16 cellular contexts compared by ENCODE assay signal in genomic region chr7:142891490-142892082, GRCh38. TPM values are rescaled to one million over a fixed set of nuclear protein-coding genes. Genes with fewer than 3 reads are reported as not detected.
DNase-seq lines count a peak whose midpoint lies in the region; TF ChIP-seq lines count a peak whose summit lies in the region.
"Had no signal": no experiment of that assay in that cellular context is flagged by ENCODE, and none has a peak within 500 bp of the region (broad histone marks: within the 10 kb centered on the region; RNA-seq: fewer than 3 reads in every experiment).

No MANE protein-coding gene starts in this region.

- peak; percentile 22 for DNase-seq in activated effector memory CD4-positive, alpha-beta T cell treated with anti-CD3 and anti-CD28 coated beads, Interleukin-2, amount 50 U/mL, for 16 hours
- DNase-seq in activated effector memory CD4-positive, alpha-beta T cell treated with Interleukin-2 at 50 U/mL for 16 hours = no peak
- DNase-seq in endothelial cell (ENCODE audit: low spot score) (no peak), retina (peak; percentile 34), NCI-H2029 treated with DMSO at 0.1 percent for 48 hours (lab: John Stamatoyannopoulos, UW) (no peak), NOMO-1 treated with DMSO at 0.1 percent for 48 hours (lab: John Stamatoyannopoulos, UW; ENCODE audit: unreplicated experiment) (no peak), esophagus muscularis mucosa (ENCODE audit: extremely low spot score) (no peak)
- DNase-seq: C1 segment of cervical spinal cord; CD4-positive, alpha-beta memory T cell; DMS79; GOT3 had no signal

- H3K27me3 Mint-ChIP-seq in endothelial cell (ENCODE audit: unreplicated experiment) = peaks cover 20% of the 10 kb centered on the region

- H3K4me3 ChIP-seq in esophagus muscularis mucosa = no peak overlapping the region
- H3K4me3 ChIP-seq: GM12878, HAP-1 had no signal

- intact Hi-C loops in esophagus muscularis mucosa (cut with DNase I) = no loop called here

- H3K9me3 ChIP-seq in esophagus muscularis mucosa = no peaks in the 10 kb centered on the region
- H3K9me3 ChIP-seq: HAP-1 had no signal

- TF ChIP-seq POLR2A in esophagus muscularis mucosa (IDR thresholded peaks at IDR 0.05; ENCODE audit: low read depth) = no peak

- TF ChIP-seq EP300 in esophagus muscularis mucosa (IDR thresholded peaks at IDR 0.05) = no peak

- no peak for TF ChIP-seq CTCF in endothelial cell (IDR thresholded peaks at IDR 0.05; ENCODE audit: unreplicated experiment)
- no peak for TF ChIP-seq CTCF in esophagus muscularis mucosa (IDR thresholded peaks at IDR 0.05)

- peak overlapping the region; percentile 30 for H3K27ac Mint-ChIP-seq in endothelial cell (ENCODE audit: unreplicated experiment)
- H3K27ac Mint-ChIP-seq: B cell; CD4-positive, alpha-beta memory T cell had no signal

- H3K4me1 ChIP-seq in esophagus muscularis mucosa = no peaks in the 10 kb centered on the region
- H3K4me1 ChIP-seq: HAP-1 had no signal

- H3K9me3 Mint-ChIP-seq in endothelial cell (ENCODE audit: unreplicated experiment) = no peaks in the 10 kb centered on the region

- WGBS in esophagus muscularis mucosa = 79% methylated on average over 9 of the region's 10 CpGs

- no peak overlapping the region for H3K4me3 Mint-ChIP-seq in endothelial cell (ENCODE audit: unreplicated experiment)
- H3K4me3 Mint-ChIP-seq: B cell had no signal

- no peak overlapping the region for H3K27ac ChIP-seq in esophagus muscularis mucosa (replicated peaks in 1 of 4)

- peaks cover 0 to 51% (median 0%) of the 10 kb centered on the region in 4 donors for H3K27me3 ChIP-seq in esophagus muscularis mucosa

- no peaks in the 10 kb centered on the region for H3K36me3 ChIP-seq in esophagus muscularis mucosa
- H3K36me3 ChIP-seq: HAP-1 had no signal

- H3K4me1 Mint-ChIP-seq in endothelial cell (ENCODE audit: unreplicated experiment) = peaks cover 6% of the 10 kb centered on the region
- H3K4me1 Mint-ChIP-seq: B cell had no signal

- peaks cover 6% of the 10 kb centered on the region for H3K36me3 Mint-ChIP-seq in endothelial cell (ENCODE audit: low read depth, unreplicated experiment)
- H3K36me3 Mint-ChIP-seq: CD4-positive, alpha-beta memory T cell had no signal

RNA-seq across cellular contexts. Expression of gene TRPV6, which starts 6.0 kb away (rescaled TPM):
- total RNA-seq in endothelial cell (ENCODE audit: unreplicated experiment) (not detected), esophagus muscularis mucosa (not detected)
- total RNA-seq: B cell; CD4-positive, alpha-beta memory T cell; G401; GM12878; HT1080 had no signal

RNA-seq across cellular contexts. Expression of gene EPHB6, which starts 36.7 kb away (rescaled TPM):
- total RNA-seq in endothelial cell (ENCODE audit: unreplicated experiment) = 3.8 TPM
- total RNA-seq in esophagus muscularis mucosa = 10 to 100 TPM in 1 of 4 donors, 1 to 10 TPM in 3; 3.3 to 10.5 (median 5.5) TPM
- total RNA-seq: G401 had no signal

RNA-seq across cellular contexts. Expression of gene TRPV5, which starts 42.0 kb away (rescaled TPM):
- total RNA-seq in endothelial cell (ENCODE audit: unreplicated experiment) (not detected), esophagus muscularis mucosa (under 1 TPM in 1 of 4 donors, not detected in 3; 0.17 TPM)
- total RNA-seq: B cell; CD4-positive, alpha-beta memory T cell; G401; GM12878; HT1080 had no signal

RNA-seq across cellular contexts. Expression of gene LLCFC1, which starts 47.7 kb away (rescaled TPM):
- total RNA-seq in endothelial cell (ENCODE audit: unreplicated experiment) = not detected
- not detected for total RNA-seq in esophagus muscularis mucosa
- total RNA-seq: B cell; CD4-positive, alpha-beta memory T cell; G401; GM12878; HT1080 had no signal

Comparison
In these comparisons a context has a peak if more than half of its experiments do, and no peak if none do; other contexts are left out.
1. DNase-seq: peak in activated effector memory CD4-positive, alpha-beta T cell treated with anti-CD3 and anti-CD28 coated beads, Interleukin-2, amount 50 U/mL, for 16 hours (single experiment) and retina (single experiment); none in activated effector memory CD4-positive, alpha-beta T cell treated with Interleukin-2 at 50 U/mL for 16 hours (single experiment), endothelial cell (single experiment), NCI-H2029 treated with DMSO at 0.1 percent for 48 hours (single experiment), NOMO-1 treated with DMSO at 0.1 percent for 48 hours (single experiment) and esophagus muscularis mucosa (single experiment).